In the genomic region with DNA sequence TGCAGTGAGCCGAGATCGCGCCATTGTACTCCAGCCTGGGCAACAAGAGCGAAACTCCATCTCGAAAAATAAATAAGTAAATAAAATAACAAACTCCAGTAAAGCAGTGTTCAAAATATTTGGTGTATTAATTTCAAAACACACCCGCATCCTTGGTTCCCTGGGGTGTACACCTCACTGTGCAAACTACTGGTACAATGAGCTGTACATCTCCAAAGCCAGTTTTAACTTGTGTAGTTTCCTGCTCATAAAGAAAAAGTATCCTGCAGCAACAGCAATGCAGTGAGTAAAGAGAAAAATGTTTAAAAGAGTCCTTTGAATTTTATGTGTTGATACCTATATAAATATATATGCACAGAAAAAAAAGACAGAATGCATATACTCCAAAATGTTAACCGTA, we compare ENCODE assay signal across 1 cellular context.
TF ChIP-seq lines count a peak whose summit lies in the region.

No MANE protein-coding gene starts in this region.

TF ChIP-seq in HepG2, 621 proteins besides CTCF, POLR2A, EP300 and RAD21:
- no peak for TF ChIP-seq ZFP36L2 (CRISPR knock-in tag; IDR thresholded peaks at IDR 0.05)
- no peak for TF ChIP-seq RARA (CRISPR knock-in tag; IDR thresholded peaks at IDR 0.05)
- TF ChIP-seq LCORL (IDR thresholded peaks at IDR 0.05), result no peak
- no peak for TF ChIP-seq LCORL (CRISPR knock-in tag; IDR thresholded peaks at IDR 0.05)
- no peak for TF ChIP-seq ZNF329 (CRISPR knock-in tag; IDR thresholded peaks at IDR 0.05; ENCODE audit: low read depth)
- no peak for TF ChIP-seq ZMYM4 (CRISPR knock-in tag; IDR thresholded peaks at IDR 0.05)
- TF ChIP-seq, protein P1, sequence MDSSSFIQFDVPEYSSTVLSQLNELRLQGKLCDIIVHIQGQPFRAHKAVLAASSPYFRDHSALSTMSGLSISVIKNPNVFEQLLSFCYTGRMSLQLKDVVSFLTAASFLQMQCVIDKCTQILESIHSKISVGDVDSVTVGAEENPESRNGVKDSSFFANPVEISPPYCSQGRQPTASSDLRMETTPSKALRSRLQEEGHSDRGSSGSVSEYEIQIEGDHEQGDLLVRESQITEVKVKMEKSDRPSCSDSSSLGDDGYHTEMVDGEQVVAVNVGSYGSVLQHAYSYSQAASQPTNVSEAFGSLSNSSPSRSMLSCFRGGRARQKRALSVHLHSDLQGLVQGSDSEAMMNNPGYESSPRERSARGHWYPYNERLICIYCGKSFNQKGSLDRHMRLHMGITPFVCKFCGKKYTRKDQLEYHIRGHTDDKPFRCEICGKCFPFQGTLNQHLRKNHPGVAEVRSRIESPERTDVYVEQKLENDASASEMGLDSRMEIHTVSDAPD (CRISPR knock-in tag; IDR thresholded peaks at IDR 0.05), result no peak
- TF ChIP-seq NFYB (CRISPR knock-in tag; IDR thresholded peaks at IDR 0.05), result no peak
- TF ChIP-seq ZNF343 (CRISPR knock-in tag; IDR thresholded peaks at IDR 0.05), result no peak
- TF ChIP-seq NR0B2 (CRISPR knock-in tag; IDR thresholded peaks at IDR 0.05), result no peak
TF ChIP-seq in HepG2: peak in this region for 0.
